1 cellular context compared by ENCODE assay signal in genomic region chr9:124840300-124840833, GRCh38.
TF ChIP-seq lines count a peak whose summit lies in the region.

No MANE protein-coding gene starts in this region.

TF ChIP-seq in WTC11, 78 proteins besides CTCF, POLR2A, EP300 and RAD21:
- TF ChIP-seq ZNF416 (CRISPR knock-in tag; IDR thresholded peaks at IDR 0.05): no peak
- TF ChIP-seq ESRRA (CRISPR knock-in tag; IDR thresholded peaks at IDR 0.05; ENCODE audit: borderline replicate concordance): no peak
- TF ChIP-seq RELA (CRISPR knock-in tag; IDR thresholded peaks at IDR 0.05; ENCODE audit: borderline replicate concordance): no peak
- TF ChIP-seq, protein P1, sequence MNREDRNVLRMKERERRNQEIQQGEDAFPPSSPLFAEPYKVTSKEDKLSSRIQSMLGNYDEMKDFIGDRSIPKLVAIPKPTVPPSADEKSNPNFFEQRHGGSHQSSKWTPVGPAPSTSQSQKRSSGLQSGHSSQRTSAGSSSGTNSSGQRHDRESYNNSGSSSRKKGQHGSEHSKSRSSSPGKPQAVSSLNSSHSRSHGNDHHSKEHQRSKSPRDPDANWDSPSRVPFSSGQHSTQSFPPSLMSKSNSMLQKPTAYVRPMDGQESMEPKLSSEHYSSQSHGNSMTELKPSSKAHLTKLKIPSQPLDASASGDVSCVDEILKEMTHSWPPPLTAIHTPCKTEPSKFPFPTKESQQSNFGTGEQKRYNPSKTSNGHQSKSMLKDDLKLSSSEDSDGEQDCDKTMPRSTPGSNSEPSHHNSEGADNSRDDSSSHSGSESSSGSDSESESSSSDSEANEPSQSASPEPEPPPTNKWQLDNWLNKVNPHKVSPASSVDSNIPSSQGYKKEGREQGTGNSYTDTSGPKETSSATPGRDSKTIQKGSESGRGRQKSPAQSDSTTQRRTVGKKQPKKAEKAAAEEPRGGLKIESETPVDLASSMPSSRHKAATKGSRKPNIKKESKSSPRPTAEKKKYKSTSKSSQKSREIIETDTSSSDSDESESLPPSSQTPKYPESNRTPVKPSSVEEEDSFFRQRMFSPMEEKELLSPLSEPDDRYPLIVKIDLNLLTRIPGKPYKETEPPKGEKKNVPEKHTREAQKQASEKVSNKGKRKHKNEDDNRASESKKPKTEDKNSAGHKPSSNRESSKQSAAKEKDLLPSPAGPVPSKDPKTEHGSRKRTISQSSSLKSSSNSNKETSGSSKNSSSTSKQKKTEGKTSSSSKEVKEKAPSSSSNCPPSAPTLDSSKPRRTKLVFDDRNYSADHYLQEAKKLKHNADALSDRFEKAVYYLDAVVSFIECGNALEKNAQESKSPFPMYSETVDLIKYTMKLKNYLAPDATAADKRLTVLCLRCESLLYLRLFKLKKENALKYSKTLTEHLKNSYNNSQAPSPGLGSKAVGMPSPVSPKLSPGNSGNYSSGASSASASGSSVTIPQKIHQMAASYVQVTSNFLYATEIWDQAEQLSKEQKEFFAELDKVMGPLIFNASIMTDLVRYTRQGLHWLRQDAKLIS (CRISPR knock-in tag; IDR thresholded peaks at IDR 0.05; ENCODE audit: borderline replicate concordance): no peak
- no peak for TF ChIP-seq IRF2 (CRISPR knock-in tag; IDR thresholded peaks at IDR 0.05; ENCODE audit: borderline replicate concordance, low read depth)
- TF ChIP-seq, protein P2, sequence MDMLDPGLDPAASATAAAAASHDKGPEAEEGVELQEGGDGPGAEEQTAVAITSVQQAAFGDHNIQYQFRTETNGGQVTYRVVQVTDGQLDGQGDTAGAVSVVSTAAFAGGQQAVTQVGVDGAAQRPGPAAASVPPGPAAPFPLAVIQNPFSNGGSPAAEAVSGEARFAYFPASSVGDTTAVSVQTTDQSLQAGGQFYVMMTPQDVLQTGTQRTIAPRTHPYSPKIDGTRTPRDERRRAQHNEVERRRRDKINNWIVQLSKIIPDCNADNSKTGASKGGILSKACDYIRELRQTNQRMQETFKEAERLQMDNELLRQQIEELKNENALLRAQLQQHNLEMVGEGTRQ (CRISPR knock-in tag; IDR thresholded peaks at IDR 0.05): no peak
- no peak for TF ChIP-seq MYBL2 (CRISPR knock-in tag; IDR thresholded peaks at IDR 0.05)
- no peak for TF ChIP-seq MAX (CRISPR knock-in tag; IDR thresholded peaks at IDR 0.05)
- no peak for TF ChIP-seq GRHL2 (CRISPR knock-in tag; IDR thresholded peaks at IDR 0.05; ENCODE audit: insufficient replicate concordance, severe bottlenecking)
- no peak for TF ChIP-seq ATF6 (CRISPR knock-in tag; IDR thresholded peaks at IDR 0.05)
- no peak for TF ChIP-seq SMAD4 (CRISPR knock-in tag; IDR thresholded peaks at IDR 0.05)
- TF ChIP-seq PREB (CRISPR knock-in tag; IDR thresholded peaks at IDR 0.05; ENCODE audit: borderline replicate concordance): no peak
- TF ChIP-seq ZNF219 (CRISPR knock-in tag; IDR thresholded peaks at IDR 0.05; ENCODE audit: borderline replicate concordance): no peak
- no peak for TF ChIP-seq STAT6 (CRISPR knock-in tag; conservative IDR thresholded peaks at IDR 0.05; ENCODE audit: low read depth)
- TF ChIP-seq ZSCAN18 (CRISPR knock-in tag; IDR thresholded peaks at IDR 0.05): no peak
- TF ChIP-seq CDX4 (CRISPR knock-in tag; IDR thresholded peaks at IDR 0.05; ENCODE audit: borderline replicate concordance): no peak
- TF ChIP-seq NR2C2 (CRISPR knock-in tag; IDR thresholded peaks at IDR 0.05): no peak
